Comparison of ENCODE assay signal across 8 cellular contexts in genomic region chr15:41651373-41651772, GRCh38.
"Had no signal": no experiment of that assay in that cellular context is flagged by ENCODE, and none has a peak within 500 bp of the region (broad histone marks: within the 10 kb centered on the region; RNA-seq: fewer than 3 reads in every experiment).

No MANE protein-coding gene starts in this region.

- DNase-seq: GDM1, GF-D8 had no signal

- ATAC-seq: GM12878 had no signal

- FAIRE-seq: G401.6, GM12878, GM12891, GM12892, GM18507, GM19239 had no signal

- H3K4me3 ChIP-seq: GM12878 had no signal
